8 cellular contexts compared by ENCODE assay signal in genomic region chrX:30888526-30889146, GRCh38. TPM values are rescaled to one million over a fixed set of nuclear protein-coding genes. Genes with fewer than 3 reads are reported as not detected.
DNase-seq lines count a peak whose midpoint lies in the region; ATAC-seq, FAIRE-seq and TF ChIP-seq lines count a peak whose summit lies in the region.

No MANE protein-coding gene starts in this region.

- H3K27me3 ChIP-seq in K562 (ENCODE audit: control insufficient read depth in 2 of 2, insufficient read depth in 2 of 2, low read length in 2 of 2) (no peaks in the 10 kb centered on the region), kidney epithelial cell (ENCODE audit: control insufficient read depth, insufficient read depth, low read length) (no peaks in the 10 kb centered on the region)

- in situ Hi-C loops in K562 (cut with MboI): no loop called here

- no peak for TF ChIP-seq RAD21 in K562 (CRISPR knock-in tag; conservative IDR thresholded peaks at IDR 0.05 in 1 of 2, IDR thresholded peaks at IDR 0.05 in 1 of 2)

- TF ChIP-seq POLR2A in K562 (conservative IDR thresholded peaks at IDR 0.05): no peak

- H2AFZ ChIP-seq in K562 (ENCODE audit: low read depth, low read length): peak overlapping the region; percentile 68

- intact Hi-C loops in K562 (cut with micrococcal nuclease): loop anchor here (2.0 to 10.0 kb wide), 2 partner anchors 22 to 234 kb away; partner anchors contain the start of gene GK

- TF ChIP-seq CTCF in K562 (IDR thresholded peaks at IDR 0.05 in 2 of 3, conservative IDR thresholded peaks at IDR 0.05 in 1 of 3; ENCODE audit: insufficient read depth in 2 of 3, low read depth in 1 of 3, low read length in 3 of 3) (no peak), kidney epithelial cell (IDR thresholded peaks at IDR 0.05; ENCODE audit: insufficient read depth, low read length, poor library complexity, severe bottlenecking) (no peak)

- peak overlapping the region; percentile 81 for H3K27ac ChIP-seq in K562 (ENCODE audit: extremely low read depth, low read depth, low read length)

- H3K9me1 ChIP-seq in K562 (ENCODE audit: control insufficient read depth, insufficient read depth, low read length): no peaks in the 10 kb centered on the region

- peaks cover 5 to 32% of the 10 kb centered on the region in 2 experiments; a peak in 3 of 5 replicates for H3K4me1 ChIP-seq in K562 (replicated peaks in 1 of 2; ENCODE audit: control insufficient read depth in 2 of 2, insufficient read depth in 2 of 2, low read length in 2 of 2)

- CTCF ChIA-PET in K562 (lab: Yijun Ruan, JAX; ENCODE audit: low intra/inter-chr PET ratio): no interaction called here

- 0% methylated on average over 6 of the region's 45 CpGs for WGBS in K562 (ENCODE audit: insufficient coverage, low coverage, missing lambda C conversion rate)

- ATAC-seq in HG02852 (IDR thresholded peaks at IDR 0.05; ENCODE audit: unreplicated experiment): peak; percentile 24
- ATAC-seq in K562: peak; percentile 53

- H3K4me3 ChIP-seq in K562 (peak overlapping the region; percentile 86), kidney epithelial cell (ENCODE audit: low read depth, low read length) (peak overlapping the region; percentile 58)

- H3K36me3 ChIP-seq in K562 (ENCODE audit: control insufficient read depth, insufficient read depth, low read length): no peaks in the 10 kb centered on the region; the same call in 2 of the 3 replicates
- no peaks in the 10 kb centered on the region for H3K36me3 ChIP-seq in kidney epithelial cell (ENCODE audit: control insufficient read depth, insufficient read depth, low read length)

- peak overlapping the region; percentile 77 to 92 for H3K9ac ChIP-seq in K562 (ENCODE audit: insufficient read depth in 1 of 2, low read depth in 2 of 2, low read length in 2 of 2)

- H4K20me1 ChIP-seq in K562 (replicated peaks; ENCODE audit: control insufficient read depth, insufficient read depth, low read length): no peaks in the 10 kb centered on the region

- H3K9me3 ChIP-seq in K562 (replicated peaks; ENCODE audit: control insufficient read depth, insufficient read depth, low read depth, low read length): no peaks in the 10 kb centered on the region

- no peak for TF ChIP-seq EP300 in K562 (IDR thresholded peaks at IDR 0.05; ENCODE audit: low read length)

- BruUV-seq in K562 (replicated peaks; lab: Mats Ljungman, UMichigan): no TSS peak

- FAIRE-seq in K562 (lab: Jason Lieb, UNC): no peak

- H3K4me2 ChIP-seq in K562 (ENCODE audit: insufficient read depth, low read length): peak overlapping the region; percentile 93

- peaks cover 53% of the 10 kb centered on the region for H3K79me2 ChIP-seq in K562 (ENCODE audit: control insufficient read depth, insufficient read depth, low read length)

- peak; percentile 21 for DNase-seq in NK-92 treated with Interleukin-12 subunit alpha and Interleukin-12 subunit beta, amount 100 ng/mL, for 24 hours (lab: John Stamatoyannopoulos, UW)
- DNase-seq in NK-92 (lab: John Stamatoyannopoulos, UW; ENCODE audit: unreplicated experiment) (no peak), RKO (ENCODE audit: low spot score) (peak; percentile 7), K562 (ENCODE audit: extremely low read depth in 1 of 4, low spot score in 3 of 4) (peak in 2 of 4 experiments; percentile 33 to 40), kidney epithelial cell (ENCODE audit: low read depth) (no peak), AML-193 (lab: John Stamatoyannopoulos, UW) (no peak)
- peak; percentile 29 to 30 for DNase-seq in stimulated activated CD4-positive, alpha-beta T cell treated with anti-CD3 and anti-CD28 coated beads, Interleukin-2, amount 100 ng/mL, for 24 hours

- POLR2A ChIA-PET in K562 (lab: Yijun Ruan, JAX): interaction anchor here (0.6 kb wide), 1 partner anchor 9 kb away, joined by 3 read pairs; no protein-coding TSS in a partner anchor

TF ChIP-seq in K562, 482 proteins besides CTCF, POLR2A, EP300 and RAD21 (continues in another document):
- TF ChIP-seq CCNT2 (IDR thresholded peaks at IDR 0.05; ENCODE audit: borderline replicate concordance, extremely low read depth, insufficient read length, low read depth, low read length): peak; percentile 17
- no peak for TF ChIP-seq ZHX1 (conservative IDR thresholded peaks at IDR 0.05; ENCODE audit: low read length)
- TF ChIP-seq ZNF57 (CRISPR knock-in tag; IDR thresholded peaks at IDR 0.05): no peak
- TF ChIP-seq, protein P1, sequence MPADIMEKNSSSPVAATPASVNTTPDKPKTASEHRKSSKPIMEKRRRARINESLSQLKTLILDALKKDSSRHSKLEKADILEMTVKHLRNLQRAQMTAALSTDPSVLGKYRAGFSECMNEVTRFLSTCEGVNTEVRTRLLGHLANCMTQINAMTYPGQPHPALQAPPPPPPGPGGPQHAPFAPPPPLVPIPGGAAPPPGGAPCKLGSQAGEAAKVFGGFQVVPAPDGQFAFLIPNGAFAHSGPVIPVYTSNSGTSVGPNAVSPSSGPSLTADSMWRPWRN (IDR thresholded peaks at IDR 0.05; ENCODE audit: low read depth): no peak
- TF ChIP-seq NONO (IDR thresholded peaks at IDR 0.05; ENCODE audit: low read depth in 2 of 2, low read length in 1 of 2): 0 out of 4 replicates have a peak, but pooled peaks of 1 of the 2 experiments have one; percentile 42
- TF ChIP-seq ZNF511 (CRISPR knock-in tag; IDR thresholded peaks at IDR 0.05): 0 out of 2 replicates have a peak, but pooled peaks have one; percentile 3
- TF ChIP-seq KLF13 (tag; IDR thresholded peaks at IDR 0.05; ENCODE audit: borderline replicate concordance, low read depth): no peak
- TF ChIP-seq RBBP5 (IDR thresholded peaks at IDR 0.05; ENCODE audit: borderline replicate concordance, insufficient read depth, low read length, poor library complexity, severe bottlenecking): peak; percentile 62
- peak; percentile 78 for TF ChIP-seq HNRNPLL (IDR thresholded peaks at IDR 0.05; ENCODE audit: low read depth, low read length, poor library complexity, severe bottlenecking)
- TF ChIP-seq HNRNPH1 (optimal IDR thresholded peaks at IDR 0.05; ENCODE audit: low read depth, low read length): no peak

RNA-seq across cellular contexts. Expression of gene TAB3, which starts 0.4 kb away (rescaled TPM):
- 10.2 and 30.3 TPM in 2 replicates for total RNA-seq in K562 (2011; cell fraction: chromatin; rRNA removed; ENCODE audit: low replicate concordance)
- total RNA-seq in K562 (2011; cell fraction: nucleolus; rRNA removed): 4.5 and 7.9 TPM in 2 replicates
- total RNA-seq in K562 (2011; cell fraction: nucleoplasm; rRNA removed): 11.4 and 20.8 TPM in 2 replicates
- total RNA-seq in K562 (2014; rRNA removed) (10.9 and 18.9 TPM in 2 replicates), K562 (2014; rRNA removed; fragmentation: Illumina TruSeq; extraction: Trizol) (15.5 and 16.2 TPM in 2 replicates), K562 (2015; rRNA removed; fragmentation: Illumina TruSeq; extraction: Trizol) (12.7 and 15.4 TPM in 2 replicates), K562 (2021) (14.8 and 18.8 TPM in 2 replicates), kidney epithelial cell (35.7 and 43.3 TPM in 2 replicates)
- polyA plus RNA-seq in K562 (2011; rRNA removed) (20.1 and 31.1 TPM in 2 replicates), K562 (2014; fragmentation: Illumina TruSeq; extraction: Trizol) (20.0 and 23.2 TPM in 2 replicates), K562 (2014; fragmentation: Nextera tagmentation; extraction: Ambion mirVana) (1 to 10 TPM; 2.4 to 3.5 TPM), K562 (2014; rRNA removed) (14.8 and 15.6 TPM in 2 replicates)
- 16.4 and 20.3 TPM in 2 replicates for polyA plus RNA-seq in K562 (2011; cell fraction: cytosol; rRNA removed)
- 23.1 and 24.9 TPM in 2 replicates for polyA plus RNA-seq in K562 (2011; cell fraction: nucleus; rRNA removed)
- polyA plus RNA-seq in K562 (2012): 15.7 and 19.2 TPM in 2 replicates
- polyA minus RNA-seq in K562 (2011; rRNA and poly(A)+ RNA removed): 32.2 and 50.1 TPM in 2 replicates
- polyA minus RNA-seq in K562 (2011; cell fraction: cytosol; rRNA and poly(A)+ RNA removed): 8.7 and 14.2 TPM in 2 replicates
- 14.0 and 16.4 TPM in 2 replicates for polyA minus RNA-seq in K562 (2011; cell fraction: nucleus; rRNA and poly(A)+ RNA removed)

Comparison
In these comparisons a context has a peak if more than half of its experiments do, and no peak if none do; other contexts are left out.
1. DNase-seq: peak in NK-92 treated with Interleukin-12 subunit alpha and Interleukin-12 subunit beta, amount 100 ng/mL, for 24 hours (single experiment), RKO (single experiment) and stimulated activated CD4-positive, alpha-beta T cell treated with anti-CD3 and anti-CD28 coated beads, Interleukin-2, amount 100 ng/mL, for 24 hours (2 of 2); none in NK-92 (single experiment), kidney epithelial cell (single experiment) and AML-193 (0 of 2).